29 cellular contexts compared by ENCODE assay signal in genomic region chr17:59872351-59872750, GRCh38. TPM values are rescaled to one million over a fixed set of nuclear protein-coding genes. Genes with fewer than 3 reads are reported as not detected.
DNase-seq lines count a peak whose midpoint lies in the region; ATAC-seq and TF ChIP-seq lines count a peak whose summit lies in the region.
"Had no signal": no experiment of that assay in that cellular context is flagged by ENCODE, and none has a peak within 500 bp of the region (broad histone marks: within the 10 kb centered on the region; RNA-seq: fewer than 3 reads in every experiment).

No MANE protein-coding gene starts in this region.

- POLR2A ChIA-PET in activated CD4-positive, alpha-beta T cell treated with anti-CD3 and anti-CD28 coated beads, Interleukin-2, amount 10 ng/mL, durations not matched to agents 7 days and 5 days (lab: Charles Lee): no interaction called here

- intact Hi-C loops in body of pancreas (cut with DNase I): no loop called here
- intact Hi-C loops in dorsolateral prefrontal cortex (cut with DNase I): no loop called here

- ATAC-seq in body of pancreas (peak; percentile 19), HG03460 (IDR thresholded peaks at IDR 0.05; ENCODE audit: unreplicated experiment) (no peak)
- ATAC-seq: A549, HCT116, K562, Right ventricle myocardium inferior, SK-N-SH treated with all-trans-retinoic acid at 6 μM for 48 hours had no signal

- no peaks in the 10 kb centered on the region for H3K9me3 Mint-ChIP-seq in activated CD4-positive, alpha-beta T cell treated with anti-CD3 and anti-CD28 coated beads, Interleukin-2, amount 10 ng/mL, durations not matched to agents 7 days and 5 days
- H3K9me3 Mint-ChIP-seq: CD4-positive, alpha-beta memory T cell had no signal

- H3K4me3 Mint-ChIP-seq in activated CD4-positive, alpha-beta T cell treated with anti-CD3 and anti-CD28 coated beads, Interleukin-2, amount 10 ng/mL, durations not matched to agents 7 days and 5 days: no peak overlapping the region
- H3K4me3 Mint-ChIP-seq: CD4-positive, alpha-beta memory T cell had no signal

- H3K27ac ChIP-seq in body of pancreas (peak overlapping the region; percentile 38 to 92 (median 64)), dorsolateral prefrontal cortex (no peak overlapping the region)
- H3K27ac ChIP-seq: BLaER1 treated with 17β-estradiol and CSF1 and Interleukin-3, amounts not matched to agents 10 nM and 100 nM; PC-9; SJCRH30 had no signal

- peak overlapping the region; percentile 39 for H3K27ac Mint-ChIP-seq in activated CD4-positive, alpha-beta T cell treated with anti-CD3 and anti-CD28 coated beads, Interleukin-2, amount 10 ng/mL, durations not matched to agents 7 days and 5 days

- no peaks in the 10 kb centered on the region for H3K27me3 ChIP-seq in body of pancreas
- no peaks in the 10 kb centered on the region for H3K27me3 ChIP-seq in dorsolateral prefrontal cortex
- H3K27me3 ChIP-seq: BLaER1 treated with 17β-estradiol and CSF1 and Interleukin-3, amounts not matched to agents 10 nM and 100 nM; SJCRH30 had no signal

- no peaks in the 10 kb centered on the region for H3K27me3 Mint-ChIP-seq in activated CD4-positive, alpha-beta T cell treated with anti-CD3 and anti-CD28 coated beads, Interleukin-2, amount 10 ng/mL, durations not matched to agents 7 days and 5 days
- H3K27me3 Mint-ChIP-seq: CD4-positive, alpha-beta memory T cell had no signal

- peaks cover 53% of the 10 kb centered on the region for H3K4me1 ChIP-seq in body of pancreas
- H3K4me1 ChIP-seq: SJCRH30 had no signal

- TF ChIP-seq CTCF in body of pancreas (IDR thresholded peaks at IDR 0.05): no peak
- TF ChIP-seq CTCF in dorsolateral prefrontal cortex (IDR thresholded peaks at IDR 0.05 in 54 of 56, conservative IDR thresholded peaks at IDR 0.05 in 2 of 56; ENCODE audit: low read depth in 1 of 56, partially characterized antibody in 56 of 56): no peak

- no peaks in the 10 kb centered on the region for H3K4me1 Mint-ChIP-seq in activated CD4-positive, alpha-beta T cell treated with anti-CD3 and anti-CD28 coated beads, Interleukin-2, amount 10 ng/mL, durations not matched to agents 7 days and 5 days

- no peaks in the 10 kb centered on the region for H3K9me3 ChIP-seq in body of pancreas
- H3K9me3 ChIP-seq: A549; BLaER1 treated with 17β-estradiol and CSF1 and Interleukin-3, amounts not matched to agents 10 nM and 100 nM; SJCRH30 had no signal

- no peak for DNase-seq in activated CD4-positive, alpha-beta T cell treated with anti-CD3 and anti-CD28 coated beads, Interleukin-2, amount 10 ng/mL, durations not matched to agents 7 days and 5 days
- no peak for DNase-seq in activated CD4-positive, alpha-beta T cell treated with anti-CD3 and anti-CD28 coated beads, Interleukin-2, amount 50 U/mL, for 4 hours
- DNase-seq in NCI-H526 (lab: John Stamatoyannopoulos, UW): peak; percentile 70 to 74
- DNase-seq in body of pancreas: no peak
- no peak for DNase-seq in dorsolateral prefrontal cortex
- no peak for DNase-seq in epidermal melanocyte (ENCODE audit: insufficient read length, low spot score)
- DNase-seq: AML-193; CD4-positive, alpha-beta memory T cell; COR-L47; DMS79 treated with DMSO at 0.1 percent for 48 hours; GF-D8; Kasumi-1; NCI-H1092 treated with DMSO at 0.1 percent for 48 hours; NCI-H1436; NCI-H187; NCI-H2081 treated with DMSO at 0.1 percent for 48 hours; NCI-H2171 treated with DMSO at 0.1 percent for 48 hours; NCI-H345; NCI-H510A treated with DMSO at 0.1 percent for 48 hours; NCI-H774; PC-9; SJCRH30 had no signal

- H3K4me3 ChIP-seq in body of pancreas: no peak overlapping the region
- H3K4me3 ChIP-seq in dorsolateral prefrontal cortex: no peak overlapping the region
- H3K4me3 ChIP-seq: A549; BLaER1 treated with 17β-estradiol and CSF1 and Interleukin-3, amounts not matched to agents 10 nM and 100 nM; K562; PC-9; SJCRH30 had no signal

- H3K36me3 Mint-ChIP-seq in activated CD4-positive, alpha-beta T cell treated with anti-CD3 and anti-CD28 coated beads, Interleukin-2, amount 10 ng/mL, durations not matched to agents 7 days and 5 days (ENCODE audit: low read depth): peaks cover 15% of the 10 kb centered on the region

- no peaks in the 10 kb centered on the region for H3K36me3 ChIP-seq in body of pancreas (replicated peaks in 1 of 2; ENCODE audit: insufficient read depth in 1 of 2, low read depth in 2 of 2)

- TF ChIP-seq POLR2A in body of pancreas (IDR thresholded peaks at IDR 0.05): no peak

- CTCF ChIA-PET in activated CD4-positive, alpha-beta T cell treated with anti-CD3 and anti-CD28 coated beads, Interleukin-2, amount 10 ng/mL, durations not matched to agents 7 days and 5 days (lab: Charles Lee): interaction anchor here (0.9 to 1.3 kb wide), 2 partner anchors 120 to 186 kb away, joined by 3 read pairs; no protein-coding TSS in a partner anchor

RNA-seq across cellular contexts. Expression of gene TUBD1, which starts 20.4 kb away (rescaled TPM):
- 10 to 100 TPM; 12.3 to 13.8 TPM for total RNA-seq in activated CD4-positive, alpha-beta T cell treated with anti-CD3 and anti-CD28 coated beads, Interleukin-2, amount 10 ng/mL, durations not matched to agents 7 days and 5 days
- total RNA-seq in body of pancreas (1 to 10 TPM; 6.9 to 7.5 TPM), dorsolateral prefrontal cortex (10 to 100 TPM in 100 of 120 experiments, 1 to 10 TPM in 20; 7.0 to 22.2 (median 12.5) TPM)

RNA-seq across cellular contexts. Expression of gene RPS6KB1, which starts 20.6 kb away (rescaled TPM):
- total RNA-seq in activated CD4-positive, alpha-beta T cell treated with anti-CD3 and anti-CD28 coated beads, Interleukin-2, amount 10 ng/mL, durations not matched to agents 7 days and 5 days: 10 to 100 TPM; 46.7 to 50.3 TPM
- total RNA-seq in body of pancreas (10 to 100 TPM; 30.6 to 55.0 TPM), dorsolateral prefrontal cortex (10 to 100 TPM; 37.9 to 72.2 (median 53.0) TPM)

Comparison
In these comparisons a context has a peak if more than half of its experiments do, and no peak if none do; other contexts are left out.
1. DNase-seq: peak in NCI-H526 (2 of 2); none in activated CD4-positive, alpha-beta T cell treated with anti-CD3 and anti-CD28 coated beads, Interleukin-2, amount 10 ng/mL, durations not matched to agents 7 days and 5 days (single experiment), activated CD4-positive, alpha-beta T cell treated with anti-CD3 and anti-CD28 coated beads, Interleukin-2, amount 50 U/mL, for 4 hours (0 of 2), body of pancreas (0 of 4), dorsolateral prefrontal cortex (0 of 10) and epidermal melanocyte (single experiment).
2. H3K27ac ChIP-seq: peak in body of pancreas (4 of 4); none in dorsolateral prefrontal cortex (0 of 59).